8 cellular contexts compared by ENCODE assay signal in the genomic region with DNA sequence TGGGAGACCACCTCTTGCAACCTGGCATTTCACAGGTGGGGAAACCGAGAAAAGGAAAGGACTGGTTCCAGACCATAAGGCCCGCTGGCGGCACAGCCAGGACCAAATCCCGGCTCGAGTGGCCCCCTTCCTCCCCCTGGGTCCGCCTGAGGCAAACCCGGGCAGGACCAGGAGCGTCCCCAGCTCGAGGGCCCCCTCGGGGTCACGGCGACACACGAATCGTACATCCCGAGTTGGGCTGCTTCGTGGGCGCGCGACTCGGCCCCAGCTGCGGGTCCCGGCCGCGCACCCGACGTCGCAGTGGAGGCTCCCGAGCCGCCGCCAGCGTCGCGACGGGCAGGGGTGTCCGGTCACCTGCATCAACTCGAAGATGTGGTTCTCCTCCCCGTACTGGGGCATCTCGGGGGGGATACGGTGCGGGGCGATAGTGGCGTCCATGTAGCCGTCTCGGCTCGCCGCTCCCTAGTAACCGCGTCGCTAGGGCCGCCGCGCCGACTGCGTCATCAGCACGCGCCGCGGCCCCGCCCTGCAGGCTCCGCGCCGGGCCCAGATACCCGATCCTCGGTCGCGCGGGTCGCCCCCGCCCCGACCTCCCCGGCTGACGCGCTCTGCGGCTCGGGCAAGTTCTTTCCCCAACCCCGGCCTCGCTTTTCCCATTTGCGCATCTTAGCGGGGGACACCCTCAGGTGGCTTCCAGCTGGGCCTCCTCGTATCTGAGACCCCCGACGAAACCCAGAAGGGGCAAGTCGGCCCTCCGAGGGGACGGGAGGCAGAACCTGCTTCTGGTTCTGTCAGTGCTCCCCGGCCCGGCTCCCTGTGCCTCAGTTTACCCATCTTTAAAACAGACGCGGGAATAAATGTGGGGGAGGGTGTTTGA. TPM values are rescaled to one million over a fixed set of nuclear protein-coding genes. Genes with fewer than 3 reads are reported as not detected.
A peak's percentile ranks its signal among the peaks of the same experiment; 100 is the strongest.
DNase-seq lines count a peak whose midpoint lies in the region; ATAC-seq, FAIRE-seq and TF ChIP-seq lines count a peak whose summit lies in the region.

A gene with protein sequence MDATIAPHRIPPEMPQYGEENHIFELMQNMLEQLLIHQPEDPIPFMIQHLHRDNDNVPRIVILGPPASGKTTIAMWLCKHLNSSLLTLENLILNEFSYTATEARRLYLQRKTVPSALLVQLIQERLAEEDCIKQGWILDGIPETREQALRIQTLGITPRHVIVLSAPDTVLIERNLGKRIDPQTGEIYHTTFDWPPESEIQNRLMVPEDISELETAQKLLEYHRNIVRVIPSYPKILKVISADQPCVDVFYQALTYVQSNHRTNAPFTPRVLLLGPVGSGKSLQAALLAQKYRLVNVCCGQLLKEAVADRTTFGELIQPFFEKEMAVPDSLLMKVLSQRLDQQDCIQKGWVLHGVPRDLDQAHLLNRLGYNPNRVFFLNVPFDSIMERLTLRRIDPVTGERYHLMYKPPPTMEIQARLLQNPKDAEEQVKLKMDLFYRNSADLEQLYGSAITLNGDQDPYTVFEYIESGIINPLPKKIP (minus strand): TSS at position 467 of the 877 bp plus-strand sequence. CDS start 29 bp downstream, at position 438.

- no peak for FAIRE-seq in keratinocyte (lab: Jason Lieb, UNC)

- peak within 1 kb of the TSS; percentile 95 for H2AFZ ChIP-seq in keratinocyte (ENCODE audit: control insufficient read depth, low read length)

- no peaks in the 10 kb centered on the region for H3K36me3 ChIP-seq in H7 (replicated peaks; ENCODE audit: control insufficient read depth, insufficient read depth, low read length)
- no peaks in the 10 kb centered on the region for H3K36me3 ChIP-seq in keratinocyte (ENCODE audit: control insufficient read depth in 2 of 2, extremely low read depth in 1 of 2, insufficient read depth in 2 of 2, low read length in 2 of 2)

- H3K4me3 ChIP-seq in H7 (ENCODE audit: insufficient read depth, low read depth, low read length) (peak within 1 kb of the TSS; percentile 86), keratinocyte (ENCODE audit: control insufficient read depth in 2 of 3, extremely low read depth in 1 of 3, insufficient read depth in 2 of 3, low read depth in 1 of 3, low read length in 3 of 3) (peak within 1 kb of the TSS; percentile 87 to 94 (median 93))

- H3K9ac ChIP-seq in keratinocyte (ENCODE audit: control insufficient read depth, extremely low read depth, insufficient read depth, low read length), result peak within 1 kb of the TSS; percentile 94

- H3K9me3 ChIP-seq in keratinocyte (ENCODE audit: control insufficient read depth, low read depth, low read length), result no peaks in the 10 kb centered on the region

- H3K27me3 ChIP-seq in H7 (ENCODE audit: control insufficient read depth, insufficient read depth, low read length) (peaks cover 26% of the 10 kb centered on the region), keratinocyte (ENCODE audit: control insufficient read depth, extremely low read depth, insufficient read depth, low read length) (no peaks in the 10 kb centered on the region)

- no peak for ATAC-seq in HG03460 (IDR thresholded peaks at IDR 0.05; ENCODE audit: unreplicated experiment)

- peak within 1 kb of the TSS; percentile 81 for H3K27ac ChIP-seq in keratinocyte (ENCODE audit: control insufficient read depth, insufficient read depth, low read length)

- no peaks in the 10 kb centered on the region for H3K9me1 ChIP-seq in keratinocyte (ENCODE audit: control insufficient read depth, extremely low read depth, insufficient read depth, low read length)

- no peaks in the 10 kb centered on the region for H3K79me2 ChIP-seq in keratinocyte (ENCODE audit: control insufficient read depth, insufficient read depth, low read length)

- no peak for TF ChIP-seq CTCF in keratinocyte (optimal IDR thresholded peaks at IDR 0.05 in 1 of 3, IDR thresholded peaks at IDR 0.05 in 1 of 3, conservative IDR thresholded peaks at IDR 0.05 in 1 of 3; ENCODE audit: extremely low read depth in 1 of 3, insufficient read depth in 2 of 3, low read length in 3 of 3)

- dilution Hi-C loops in keratinocyte (cut with MboI; ENCODE audit: extremely low pct_ligation_motif_present, low sequenced_read_pairs), result no loop called here

- H4K20me1 ChIP-seq in keratinocyte (ENCODE audit: control insufficient read depth, extremely low read depth, insufficient read depth, low read length), result no peaks in the 10 kb centered on the region

- peak within 1 kb of the TSS; percentile 74 for H3K4me2 ChIP-seq in keratinocyte (ENCODE audit: control insufficient read depth, extremely low read depth, insufficient read depth, low read depth, low read length)

- H3K4me1 ChIP-seq in keratinocyte (ENCODE audit: control insufficient read depth, extremely low read depth, insufficient read depth, low read length), result peaks cover 9% of the 10 kb centered on the region

- DNase-seq in ELR (ENCODE audit: low read depth), result peak; percentile 78
- DNase-seq in H7, result peak; percentile 98
- DNase-seq in NCI-H1930 (lab: John Stamatoyannopoulos, UW), result peak; percentile 59 to 77
- DNase-seq in activated CD4-positive, CD25-positive, alpha-beta regulatory T cell treated with anti-CD3 and anti-CD28 coated beads, Interleukin-2, amount 50 U/mL, for 72 hours, result peak; percentile 83
- peak; percentile 61 for DNase-seq in cerebellar cortex (ENCODE audit: low spot score)
- no peak for DNase-seq in keratinocyte (ENCODE audit: low read depth, low spot score)
- peak; percentile 75 for DNase-seq in stimulated activated CD4-positive, alpha-beta T cell treated with anti-CD3 and anti-CD28 coated beads, Interleukin-12 subunit alpha, Interleukin-12 subunit beta, amount 100 ng/mL, for 4 hours

RNA-seq across cellular contexts. Expression of the gene that starts here (rescaled TPM):
- total RNA-seq in H7 (2014; rRNA removed; shearing (Covaris generic)), result 0.24 and 0.37 TPM in 2 replicates
- 0.24 to 0.41 TPM (median 0.32 TPM) in 3 replicates for polyA plus RNA-seq in keratinocyte
- not detected for polyA plus RNA-seq in keratinocyte (2011; ENCODE audit: low read depth)
- polyA plus RNA-seq in keratinocyte (2011; cell fraction: cytosol; rRNA removed), result 0.33 and 0.39 TPM in 2 replicates
- 0.42 and 0.91 TPM in 2 replicates for polyA plus RNA-seq in keratinocyte (2011; cell fraction: nucleus; rRNA removed)
- 0.23 and 0.56 TPM in 2 replicates for polyA plus RNA-seq in keratinocyte (2012; ENCODE audit: low replicate concordance)
- polyA minus RNA-seq in keratinocyte, result 0.16 to 0.75 TPM (median 0.16 TPM) in 3 replicates
- polyA minus RNA-seq in keratinocyte (2011; cell fraction: cytosol; rRNA and poly(A)+ RNA removed), result not detected
- 0.63 and 0.93 TPM in 2 replicates for polyA minus RNA-seq in keratinocyte (2011; cell fraction: nucleus; rRNA and poly(A)+ RNA removed)

Comparison
In these comparisons a context has a peak if more than half of its experiments do, and no peak if none do; other contexts are left out.
1. Peak in DNase-seq and H3K4me3 ChIP-seq in H7; RNA of the gene not detected or under 1 TPM.